In genomic region chr12:65871865-65872645, GRCh38 we compare ENCODE assay signal across 20 cellular contexts. TPM values are rescaled to one million over a fixed set of nuclear protein-coding genes. Genes with fewer than 3 reads are reported as not detected.
A peak's percentile ranks its signal among the peaks of the same experiment; 100 is the strongest.
DNase-seq lines count a peak whose midpoint lies in the region; ATAC-seq, FAIRE-seq and TF ChIP-seq lines count a peak whose summit lies in the region.
"Had no signal": no experiment of that assay in that cellular context is flagged by ENCODE, and none has a peak within 500 bp of the region (broad histone marks: within the 10 kb centered on the region; RNA-seq: fewer than 3 reads in every experiment).

No MANE protein-coding gene starts in this region.

- H3K4me1 Mint-ChIP-seq in WTC11 (peaks cover 42% of the 10 kb centered on the region), type B pancreatic cell (ENCODE audit: unreplicated experiment) (peaks cover 43% of the 10 kb centered on the region)

- TF ChIP-seq CTCF in WTC11 (IDR thresholded peaks at IDR 0.05), result no peak
- TF ChIP-seq CTCF in keratinocyte (optimal IDR thresholded peaks at IDR 0.05 in 1 of 3, IDR thresholded peaks at IDR 0.05 in 1 of 3, conservative IDR thresholded peaks at IDR 0.05 in 1 of 3; ENCODE audit: extremely low read depth in 1 of 3, insufficient read depth in 2 of 3, low read length in 3 of 3), result no peak
- TF ChIP-seq CTCF in type B pancreatic cell (conservative IDR thresholded peaks at IDR 0.05), result no peak

- H3K27me3 Mint-ChIP-seq in WTC11 (ENCODE audit: low read depth) (no peaks in the 10 kb centered on the region), type B pancreatic cell (peaks cover 2% of the 10 kb centered on the region)

- H3K9ac ChIP-seq in keratinocyte (ENCODE audit: control insufficient read depth, extremely low read depth, insufficient read depth, low read length), result no peak overlapping the region

- POLR2A ChIA-PET in WTC11 (lab: Charles Lee), result no interaction called here

- H3K36me3 ChIP-seq in keratinocyte (ENCODE audit: control insufficient read depth in 2 of 2, extremely low read depth in 1 of 2, insufficient read depth in 2 of 2, low read length in 2 of 2), result peaks cover 31 to 56% of the 10 kb centered on the region in 2 experiments
- H3K36me3 ChIP-seq: HAP-1 had no signal

- peaks cover 21% of the 10 kb centered on the region for H3K4me1 ChIP-seq in keratinocyte (ENCODE audit: control insufficient read depth, extremely low read depth, insufficient read depth, low read length)

- no peak overlapping the region for H3K27ac ChIP-seq in keratinocyte (ENCODE audit: control insufficient read depth, insufficient read depth, low read length)
- H3K27ac ChIP-seq: 22Rv1 had no signal

- peak; percentile 57 for FAIRE-seq in keratinocyte (lab: Jason Lieb, UNC)
- FAIRE-seq: D721Med, K562 had no signal

- peak; percentile 16 to 38 for DNase-seq in NCI-H524 (lab: John Stamatoyannopoulos, UW)
- no peak for DNase-seq in NCI-H524 treated with DMSO at 0.1 percent for 48 hours (lab: John Stamatoyannopoulos, UW)
- DNase-seq in WTC11 (ENCODE audit: low spot score), result no peak
- no peak for DNase-seq in keratinocyte (ENCODE audit: low read depth, low spot score)
- DNase-seq in type B pancreatic cell (ENCODE audit: extremely low spot score, unreplicated experiment), result no peak
- DNase-seq in activated CD4-positive, CD25-positive, alpha-beta regulatory T cell treated with anti-CD3 and anti-CD28 coated beads, Interleukin-2, amount 50 U/mL, for 72 hours, result no peak
- no peak for DNase-seq in LoVo (ENCODE audit: low spot score)
- DNase-seq: CD8-positive, alpha-beta T cell; DMS79 treated with DMSO at 0.1 percent for 48 hours; NCI-H1436; NCI-H2029; NCI-H82; PC-3; Right ventricle myocardium superior had no signal

- H3K27ac Mint-ChIP-seq in WTC11 (peak overlapping the region; percentile 29), type B pancreatic cell (peak overlapping the region; percentile 0)
- H3K27ac Mint-ChIP-seq: CD8-positive, alpha-beta T cell had no signal

- CTCF ChIA-PET in WTC11 (lab: Charles Lee), result no interaction called here

- peaks cover 18% of the 10 kb centered on the region for H3K36me3 Mint-ChIP-seq in WTC11
- peaks cover 27% of the 10 kb centered on the region for H3K36me3 Mint-ChIP-seq in type B pancreatic cell
- H3K36me3 Mint-ChIP-seq: CD8-positive, alpha-beta T cell had no signal

- no peak overlapping the region for H3K4me3 ChIP-seq in keratinocyte (ENCODE audit: control insufficient read depth in 2 of 3, extremely low read depth in 1 of 3, insufficient read depth in 2 of 3, low read depth in 1 of 3, low read length in 3 of 3)
- H3K4me3 ChIP-seq: HAP-1, K562 had no signal

- no peak overlapping the region for H2AFZ ChIP-seq in keratinocyte (ENCODE audit: control insufficient read depth, low read length)

- no peaks in the 10 kb centered on the region for H3K9me3 ChIP-seq in keratinocyte (ENCODE audit: control insufficient read depth, low read depth, low read length)
- H3K9me3 ChIP-seq: HAP-1 had no signal

- no peaks in the 10 kb centered on the region for H3K27me3 ChIP-seq in keratinocyte (ENCODE audit: control insufficient read depth, extremely low read depth, insufficient read depth, low read length)

- no peak for ATAC-seq in WTC11
- ATAC-seq in HG03354 (IDR thresholded peaks at IDR 0.05; ENCODE audit: poor library complexity, severe bottlenecking, unreplicated experiment), result no peak
- ATAC-seq: CD8-positive, alpha-beta T cell; K562; PC-3 had no signal

- H3K4me3 Mint-ChIP-seq in WTC11 (no peak overlapping the region), type B pancreatic cell (peak overlapping the region; percentile 23)
- H3K4me3 Mint-ChIP-seq: CD8-positive, alpha-beta T cell had no signal

- no peak overlapping the region for H3K4me2 ChIP-seq in keratinocyte (ENCODE audit: control insufficient read depth, extremely low read depth, insufficient read depth, low read depth, low read length)

- H4K20me1 ChIP-seq in keratinocyte (ENCODE audit: control insufficient read depth, extremely low read depth, insufficient read depth, low read length), result peaks cover 18% of the 10 kb centered on the region

- no peaks in the 10 kb centered on the region for H3K9me3 Mint-ChIP-seq in WTC11
- H3K9me3 Mint-ChIP-seq in type B pancreatic cell, result peaks cover 4% of the 10 kb centered on the region
- H3K9me3 Mint-ChIP-seq: CD8-positive, alpha-beta T cell had no signal

- dilution Hi-C loops in keratinocyte (cut with MboI; ENCODE audit: extremely low pct_ligation_motif_present, low sequenced_read_pairs), result no loop called here

- H3K9me1 ChIP-seq in keratinocyte (ENCODE audit: control insufficient read depth, extremely low read depth, insufficient read depth, low read length), result no peaks in the 10 kb centered on the region

- H3K79me2 ChIP-seq in keratinocyte (ENCODE audit: control insufficient read depth, insufficient read depth, low read length), result peaks cover 85% of the 10 kb centered on the region

TF ChIP-seq in WTC11, 78 proteins besides CTCF, POLR2A, EP300 and RAD21 (continues in another document):
- TF ChIP-seq NFATC4 (CRISPR knock-in tag; IDR thresholded peaks at IDR 0.05) (no peak), TCF7 (CRISPR knock-in tag; IDR thresholded peaks at IDR 0.05; ENCODE audit: low read depth) (no peak), SMAD3 (CRISPR knock-in tag; IDR thresholded peaks at IDR 0.05; ENCODE audit: borderline replicate concordance) (no peak), RELA (CRISPR knock-in tag; IDR thresholded peaks at IDR 0.05; ENCODE audit: borderline replicate concordance) (no peak), JAZF1 (CRISPR knock-in tag; IDR thresholded peaks at IDR 0.05) (no peak), KAT7 (CRISPR knock-in tag; IDR thresholded peaks at IDR 0.05; ENCODE audit: borderline replicate concordance) (no peak), GABPB1 (CRISPR knock-in tag; IDR thresholded peaks at IDR 0.05) (no peak), MLX (CRISPR knock-in tag; IDR thresholded peaks at IDR 0.05) (no peak), USF2 (CRISPR knock-in tag; IDR thresholded peaks at IDR 0.05) (no peak), ZNF281 (CRISPR knock-in tag; IDR thresholded peaks at IDR 0.05) (no peak), ZNF416 (CRISPR knock-in tag; IDR thresholded peaks at IDR 0.05) (no peak), NR2C2 (CRISPR knock-in tag; IDR thresholded peaks at IDR 0.05) (no peak), NFE2L1 (CRISPR knock-in tag; IDR thresholded peaks at IDR 0.05) (no peak), MXD4 (CRISPR knock-in tag; IDR thresholded peaks at IDR 0.05; ENCODE audit: borderline replicate concordance) (no peak), CREM (CRISPR knock-in tag; IDR thresholded peaks at IDR 0.05) (no peak), ELF4 (CRISPR knock-in tag; IDR thresholded peaks at IDR 0.05; ENCODE audit: low read depth) (no peak)

RNA-seq across cellular contexts. Expression of gene HMGA2, which starts 47.8 kb away (rescaled TPM):
- total RNA-seq in WTC11 (2021), result 93.6 to 98.7 TPM (median 95.9 TPM) in 3 replicates
- polyA plus RNA-seq in keratinocyte, result 64.8 to 122 TPM (median 81.0 TPM) in 3 replicates
- polyA plus RNA-seq in keratinocyte (2011; ENCODE audit: low read depth), result 7.8 TPM
- 59.5 and 111 TPM in 2 replicates for polyA plus RNA-seq in keratinocyte (2011; cell fraction: cytosol; rRNA removed)
- polyA plus RNA-seq in keratinocyte (2011; cell fraction: nucleus; rRNA removed), result 150 and 155 TPM in 2 replicates
- polyA plus RNA-seq in keratinocyte (2012; ENCODE audit: low replicate concordance), result 15.2 and 97.6 TPM in 2 replicates
- 40.2 to 165 TPM (median 59.4 TPM) in 3 replicates for polyA minus RNA-seq in keratinocyte
- 152 TPM for polyA minus RNA-seq in keratinocyte (2011; cell fraction: cytosol; rRNA and poly(A)+ RNA removed)
- 169 and 356 TPM in 2 replicates for polyA minus RNA-seq in keratinocyte (2011; cell fraction: nucleus; rRNA and poly(A)+ RNA removed)
- total RNA-seq in type B pancreatic cell (ENCODE audit: low replicate concordance), result 31.1 and 247 TPM in 2 replicates
- total RNA-seq: CD8-positive, alpha-beta T cell; NCI-H460; Right ventricle myocardium superior had no signal

Comparison
In these comparisons a context has a peak if more than half of its experiments do, and no peak if none do; other contexts are left out.
1. DNase-seq: peak in NCI-H524 (2 of 2); none in NCI-H524 treated with DMSO at 0.1 percent for 48 hours (single experiment), WTC11 (single experiment), keratinocyte (single experiment), type B pancreatic cell (single experiment), activated CD4-positive, CD25-positive, alpha-beta regulatory T cell treated with anti-CD3 and anti-CD28 coated beads, Interleukin-2, amount 50 U/mL, for 72 hours (single experiment) and LoVo (single experiment).